Comparison of ENCODE assay signal across 15 cellular contexts in genomic region chr10:69421611-69422308, GRCh38. TPM values are rescaled to one million over a fixed set of nuclear protein-coding genes. Genes with fewer than 3 reads are reported as not detected.
DNase-seq lines count a peak whose midpoint lies in the region; ATAC-seq and TF ChIP-seq lines count a peak whose summit lies in the region.
"Had no signal": no experiment of that assay in that cellular context is flagged by ENCODE, and none has a peak within 500 bp of the region (broad histone marks: within the 10 kb centered on the region; RNA-seq: fewer than 3 reads in every experiment).

No MANE protein-coding gene starts in this region.

- H3K27me3 ChIP-seq in H7 (ENCODE audit: control insufficient read depth, insufficient read depth, low read length) = no peaks in the 10 kb centered on the region; the same call in 1 of the 2 replicates
- H3K27me3 ChIP-seq in rectal smooth muscle tissue (ENCODE audit: control insufficient read depth, insufficient read depth, low read length) = no peaks in the 10 kb centered on the region
- H3K27me3 ChIP-seq: cardiac muscle cell, tibial artery had no signal

- peaks cover 27% of the 10 kb centered on the region for H3K4me1 ChIP-seq in rectal smooth muscle tissue (ENCODE audit: control insufficient read depth, insufficient read depth, low read length)

- peak overlapping the region; percentile 94 for H3K27ac ChIP-seq in rectal smooth muscle tissue (ENCODE audit: low read depth, low read length)
- H3K27ac ChIP-seq: C4-2B, cardiac muscle cell, PC-9, tibial artery, VCaP had no signal

- H3K27me3 Mint-ChIP-seq in osteocyte (ENCODE audit: unreplicated experiment) = peaks cover 9% of the 10 kb centered on the region

- no peak overlapping the region for H3K9ac ChIP-seq in rectal smooth muscle tissue (ENCODE audit: low read length)

- H3K36me3 Mint-ChIP-seq in osteocyte (ENCODE audit: unreplicated experiment) = no peaks in the 10 kb centered on the region

- TF ChIP-seq CTCF in fibroblast of villous mesenchyme (IDR thresholded peaks at IDR 0.05; ENCODE audit: insufficient read depth, low read depth, low read length) (no peak), osteocyte (IDR thresholded peaks at IDR 0.05) (no peak)

- no peak for ATAC-seq in GM18873 (IDR thresholded peaks at IDR 0.05; ENCODE audit: low FRiP score, unreplicated experiment)
- no peak for ATAC-seq in GM21528 (IDR thresholded peaks at IDR 0.05; ENCODE audit: low FRiP score, unreplicated experiment)
- ATAC-seq: activated T-cell treated with anti-CD3 and anti-CD28 coated beads, Interleukin-2, amount 50 U/mL, for 4 hours had no signal

- no peak overlapping the region for H3K27ac Mint-ChIP-seq in osteocyte (ENCODE audit: unreplicated experiment)

- peaks cover 6% of the 10 kb centered on the region for H3K4me1 Mint-ChIP-seq in osteocyte (ENCODE audit: unreplicated experiment)

- no peak overlapping the region for H3K4me3 ChIP-seq in H7 (ENCODE audit: insufficient read depth, low read depth, low read length)
- no peak overlapping the region for H3K4me3 ChIP-seq in fibroblast of villous mesenchyme (ENCODE audit: low read depth, low read length)
- no peak overlapping the region for H3K4me3 ChIP-seq in rectal smooth muscle tissue (ENCODE audit: low read length)
- H3K4me3 ChIP-seq: cardiac muscle cell, PC-9, tibial artery had no signal

- H3K36me3 ChIP-seq in H7 (replicated peaks; ENCODE audit: control insufficient read depth, insufficient read depth, low read length) (no peaks in the 10 kb centered on the region), rectal smooth muscle tissue (ENCODE audit: control insufficient read depth, insufficient read depth, low read length) (no peaks in the 10 kb centered on the region)
- H3K36me3 ChIP-seq: cardiac muscle cell, tibial artery had no signal

- H3K9me3 Mint-ChIP-seq in osteocyte (ENCODE audit: unreplicated experiment) = no peaks in the 10 kb centered on the region
- H3K9me3 Mint-ChIP-seq: activated T-cell treated with anti-CD3 and anti-CD28 coated beads, Interleukin-2, amount 50 U/mL, for 4 hours had no signal

- no peak overlapping the region for H3K4me3 Mint-ChIP-seq in osteocyte (ENCODE audit: unreplicated experiment)
- H3K4me3 Mint-ChIP-seq: activated T-cell treated with anti-CD3 and anti-CD28 coated beads, Interleukin-2, amount 50 U/mL, for 4 hours had no signal

- peak; percentile 7 for DNase-seq in H7
- DNase-seq in NCI-H345 treated with DMSO at 0.1 percent for 48 hours (lab: John Stamatoyannopoulos, UW; ENCODE audit: unreplicated experiment) = peak; percentile 26
- DNase-seq in fibroblast of villous mesenchyme (ENCODE audit: low read depth) = peak; percentile 95
- DNase-seq in osteocyte (ENCODE audit: extremely low spot score, unreplicated experiment) = no peak
- no peak for DNase-seq in activated CD4-positive, CD25-positive, alpha-beta regulatory T cell (lab: John Stamatoyannopoulos, UW)
- DNase-seq: activated T-cell treated with anti-CD3 and anti-CD28 coated beads, Interleukin-2, amount 50 U/mL, for 4 hours; MM.1S; tibial artery had no signal

RNA-seq across cellular contexts. Expression of gene TACR2, which starts 5.0 kb away (rescaled TPM):
- 0.48 TPM in 1 of 2 replicates, not detected in the other for total RNA-seq in H7 (2014; rRNA removed; shearing (Covaris generic))
- total RNA-seq in fibroblast of villous mesenchyme = under 0.01 TPM in 1 of 2 replicates, not detected in the other
- total RNA-seq in osteocyte = not detected in 2 replicates
- total RNA-seq: cardiac muscle cell, PC-9 had no signal

RNA-seq across cellular contexts. Expression of gene TSPAN15, which starts 29.5 kb away (rescaled TPM):
- 5.0 and 6.5 TPM in 2 replicates for total RNA-seq in H7 (2014; rRNA removed; shearing (Covaris generic))
- total RNA-seq in fibroblast of villous mesenchyme (5.5 and 6.0 TPM in 2 replicates), osteocyte (0.94 TPM in 1 of 2 replicates, not detected in the other)

Comparison
In these comparisons a context has a peak if more than half of its experiments do, and no peak if none do; other contexts are left out.
1. DNase-seq: peak in H7 (single experiment), NCI-H345 treated with DMSO at 0.1 percent for 48 hours (single experiment) and fibroblast of villous mesenchyme (single experiment); none in osteocyte (single experiment) and activated CD4-positive, CD25-positive, alpha-beta regulatory T cell (0 of 4).